In the genomic region with DNA sequence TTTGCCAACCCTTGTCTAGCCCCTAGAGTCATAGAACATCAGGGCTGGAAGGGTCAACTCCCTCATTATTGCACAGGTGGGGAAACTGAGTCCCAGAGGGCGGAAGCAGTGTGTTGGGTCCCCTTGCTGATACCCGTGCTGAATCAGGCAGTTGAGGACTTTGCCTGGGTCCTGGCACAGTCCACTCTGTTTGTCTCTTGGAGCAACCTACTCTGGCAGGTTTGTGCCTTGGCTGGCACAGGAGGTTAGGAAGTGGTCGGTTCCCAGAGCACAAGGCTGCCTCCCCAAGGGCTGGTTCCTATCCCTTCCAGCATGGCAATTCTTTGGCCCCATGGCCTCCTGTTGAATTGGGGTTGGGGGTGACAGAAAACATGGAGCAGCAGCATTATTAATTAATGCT, we compare ENCODE assay signal across 21 cellular contexts.
DNase-seq lines count a peak whose midpoint lies in the region; ATAC-seq, FAIRE-seq and TF ChIP-seq lines count a peak whose summit lies in the region.
"Had no signal": no experiment of that assay in that cellular context is flagged by ENCODE, and none has a peak within 500 bp of the region (broad histone marks: within the 10 kb centered on the region; RNA-seq: fewer than 3 reads in every experiment).

No MANE protein-coding gene starts in this region.

- no peak for TF ChIP-seq EP300 in HepG2 (IDR thresholded peaks at IDR 0.05; ENCODE audit: low read depth in 2 of 2, low read length in 2 of 2)
- no peak for TF ChIP-seq EP300 in HepG2 (CRISPR knock-in tag; IDR thresholded peaks at IDR 0.05; ENCODE audit: borderline replicate concordance)

- no peak overlapping the region for H3K27ac ChIP-seq in right lobe of liver
- H3K27ac ChIP-seq in HepG2 (ENCODE audit: extremely low read length, insufficient read depth, low read length), result no peak overlapping the region
- peak overlapping the region; percentile 45 for H3K27ac ChIP-seq in VCaP
- no peak overlapping the region for H3K27ac ChIP-seq in pancreas
- H3K27ac ChIP-seq: HL-60 had no signal

- H3K27me3 ChIP-seq in right lobe of liver (no peaks in the 10 kb centered on the region), HepG2 (ENCODE audit: control insufficient read depth in 1 of 2, insufficient read depth in 2 of 2, low read length in 2 of 2) (peaks cover 0 to 15% of the 10 kb centered on the region in 2 experiments; a peak in 2 of 5 replicates), pancreas (no peaks in the 10 kb centered on the region)

- TF ChIP-seq POLR2A in right lobe of liver (IDR thresholded peaks at IDR 0.05), result no peak
- TF ChIP-seq POLR2A in HepG2 (IDR thresholded peaks at IDR 0.05; ENCODE audit: insufficient read depth in 1 of 2, low read depth in 2 of 2, low read length in 2 of 2), result no peak

- ATAC-seq in right lobe of liver, result peak; percentile 27 to 82 (median 62)
- ATAC-seq in HepG2, result no peak
- peak; percentile 69 to 90 (median 80) for ATAC-seq in pancreas
- no peak for ATAC-seq in GM21360 (IDR thresholded peaks at IDR 0.05; ENCODE audit: unreplicated experiment)
- ATAC-seq: GM23338 had no signal

- in situ Hi-C loops in HepG2 (cut with HindIII; ENCODE audit: extremely low pct_ligation_motif_present, low pct_unique_long_range_greater_than_20kb), result loop anchor here (5.0 kb wide), 1 partner anchor 251 kb away; no protein-coding TSS in a partner anchor

- FAIRE-seq in HepG2 (lab: Jason Lieb, UNC) (no peak), pancreas (lab: Jason Lieb, UNC) (no peak)
- FAIRE-seq: D721Med, G401.6, GM12891, H54 had no signal

- no TSS peak for BruUV-seq in HepG2 (replicated peaks; lab: Mats Ljungman, UMichigan)

- TF ChIP-seq CTCF in right lobe of liver (IDR thresholded peaks at IDR 0.05), result no peak
- no peak for TF ChIP-seq CTCF in HepG2 (CRISPR knock-in tag; IDR thresholded peaks at IDR 0.05)
- TF ChIP-seq CTCF in VCaP (conservative IDR thresholded peaks at IDR 0.05), result no peak
- TF ChIP-seq CTCF in pancreas (IDR thresholded peaks at IDR 0.05), result no peak

- H3K4me1 ChIP-seq in right lobe of liver, result no peaks in the 10 kb centered on the region
- no peaks in the 10 kb centered on the region for H3K4me1 ChIP-seq in HepG2 (ENCODE audit: insufficient read depth, low read length)
- H3K4me1 ChIP-seq in pancreas, result peaks cover 0 to 8% (median 3%) of the 10 kb centered on the region in 3 donors
- H3K4me1 ChIP-seq: Caco-2 had no signal

- peak in 2 of 3 donors; percentile 41 to 50 for DNase-seq in right lobe of liver
- no peak for DNase-seq in HepG2 (ENCODE audit: low spot score)
- peak in 4 of 6 donors; percentile 34 to 57 (median 42) for DNase-seq in pancreas
- no peak for DNase-seq in NCI-H82 treated with DMSO at 0.1 percent for 48 hours (lab: John Stamatoyannopoulos, UW; ENCODE audit: unreplicated experiment)
- no peak for DNase-seq in activated gamma-delta T cell (lab: John Stamatoyannopoulos, UW)
- DNase-seq in COR-L47 (lab: John Stamatoyannopoulos, UW), result no peak
- DNase-seq: 8988T; C1 segment of cervical spinal cord; Caco-2; CD4-positive, CD25-positive, alpha-beta regulatory T cell; CD8-positive, alpha-beta memory T cell; HCEC 1CT; IMR-90 had no signal

- intact Hi-C loops in right lobe of liver (cut with DNase I), result no loop called here
- intact Hi-C loops in HepG2 (cut with micrococcal nuclease; ENCODE audit: unreplicated experiment), result loop anchor here (5.0 to 10.0 kb wide), 2 partner anchors 139 to 681 kb away; no protein-coding TSS in a partner anchor
- intact Hi-C loops in pancreas (cut with DNase I), result loop anchor here in 1 of 3 donors (10.0 kb wide), 1 partner anchor 91 kb away; no protein-coding TSS in a partner anchor

- H3K9me3 ChIP-seq in right lobe of liver (no peaks in the 10 kb centered on the region), HepG2 (ENCODE audit: low read length) (no peaks in the 10 kb centered on the region), pancreas (no peaks in the 10 kb centered on the region)
- H3K9me3 ChIP-seq: Caco-2 had no signal

- H3K4me3 ChIP-seq in right lobe of liver (no peak overlapping the region), HepG2 (replicated peaks in 1 of 3; ENCODE audit: insufficient read depth in 1 of 3, low read depth in 2 of 3, low read length in 3 of 3) (no peak overlapping the region), pancreas (no peak overlapping the region)
- H3K4me3 ChIP-seq: GM23338 had no signal

- H3K79me2 ChIP-seq in HepG2 (ENCODE audit: insufficient read depth, low read length), result no peaks in the 10 kb centered on the region

- no peak overlapping the region for H2AFZ ChIP-seq in HepG2 (ENCODE audit: low read length)
- H2AFZ ChIP-seq: GM23338 had no signal

- CTCF ChIA-PET in HepG2 (lab: Yijun Ruan, JAX; ENCODE audit: low intra/inter-chr PET ratio, low total read pairs), result interaction anchor here (1.3 kb wide), 1 partner anchor 250 kb away, joined by 4 read pairs; no protein-coding TSS in a partner anchor

- WGBS in right lobe of liver (ENCODE audit: insufficient coverage, low coverage, low lambda C conversion rate, missing lambda C conversion rate), result 40% methylated on average over 1 of the region's 3 CpGs
- WGBS in HepG2 (ENCODE audit: low lambda C conversion rate), result no CpG with 5 or more reads among the region's 3 CpGs
- 44 to 54% methylated on average over 3 of the region's 3 CpGs for WGBS in pancreas, 2 donors

- no peak overlapping the region for H3K9ac ChIP-seq in HepG2 (ENCODE audit: insufficient read depth, low read depth, low read length)

- H3K4me2 ChIP-seq in HepG2 (ENCODE audit: low read depth, low read length), result no peak overlapping the region
- H3K4me2 ChIP-seq: GM23338 had no signal

- H3K36me3 ChIP-seq in right lobe of liver, result no peaks in the 10 kb centered on the region
- no peaks in the 10 kb centered on the region for H3K36me3 ChIP-seq in HepG2 (replicated peaks in 1 of 2; ENCODE audit: control insufficient read depth in 1 of 2, insufficient read depth in 2 of 2, low read length in 2 of 2)
- no peaks in the 10 kb centered on the region for H3K36me3 ChIP-seq in pancreas

- H4K20me1 ChIP-seq in HepG2 (ENCODE audit: insufficient read depth, low read length), result no peaks in the 10 kb centered on the region

- POLR2A ChIA-PET in HepG2 (lab: Yijun Ruan, JAX), result no interaction called here

- TF ChIP-seq RAD21 in HepG2 (CRISPR knock-in tag; IDR thresholded peaks at IDR 0.05), result no peak

TF ChIP-seq in HepG2, 621 proteins besides CTCF, POLR2A, EP300 and RAD21:
- TF ChIP-seq, protein P1, sequence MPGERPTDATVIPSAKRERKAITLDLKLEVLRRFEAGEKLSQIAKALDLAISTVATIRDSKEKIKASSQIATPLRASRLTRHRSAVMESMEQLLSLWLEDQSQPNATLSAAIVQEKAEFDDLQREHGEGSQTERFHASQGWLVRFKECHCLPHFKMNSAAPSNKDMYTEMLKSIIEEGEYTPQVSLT (CRISPR knock-in tag; IDR thresholded peaks at IDR 0.05; ENCODE audit: borderline replicate concordance, low read depth), result no peak
- TF ChIP-seq ZSCAN9 (CRISPR knock-in tag; IDR thresholded peaks at IDR 0.05; ENCODE audit: borderline replicate concordance) (no peak), BRD4 (CRISPR knock-in tag; IDR thresholded peaks at IDR 0.05) (no peak), RFX3 (CRISPR knock-in tag; IDR thresholded peaks at IDR 0.05) (no peak), ZNF224 (CRISPR knock-in tag; IDR thresholded peaks at IDR 0.05) (no peak), TAF1 (CRISPR knock-in tag; IDR thresholded peaks at IDR 0.05) (no peak), ZNF670 (CRISPR knock-in tag; IDR thresholded peaks at IDR 0.05; ENCODE audit: borderline replicate concordance) (no peak), ZNF331 (CRISPR knock-in tag; IDR thresholded peaks at IDR 0.05) (no peak), NFRKB (IDR thresholded peaks at IDR 0.05) (no peak), PCBP1 (IDR thresholded peaks at IDR 0.05; ENCODE audit: borderline replicate concordance, low read depth, low read length) (no peak), MEIS2 (CRISPR knock-in tag; IDR thresholded peaks at IDR 0.05) (no peak), MYNN (CRISPR knock-in tag; IDR thresholded peaks at IDR 0.05; ENCODE audit: low read depth) (no peak)
- TF ChIP-seq, protein P2, sequence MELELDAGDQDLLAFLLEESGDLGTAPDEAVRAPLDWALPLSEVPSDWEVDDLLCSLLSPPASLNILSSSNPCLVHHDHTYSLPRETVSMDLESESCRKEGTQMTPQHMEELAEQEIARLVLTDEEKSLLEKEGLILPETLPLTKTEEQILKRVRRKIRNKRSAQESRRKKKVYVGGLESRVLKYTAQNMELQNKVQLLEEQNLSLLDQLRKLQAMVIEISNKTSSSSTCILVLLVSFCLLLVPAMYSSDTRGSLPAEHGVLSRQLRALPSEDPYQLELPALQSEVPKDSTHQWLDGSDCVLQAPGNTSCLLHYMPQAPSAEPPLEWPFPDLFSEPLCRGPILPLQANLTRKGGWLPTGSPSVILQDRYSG (CRISPR knock-in tag; IDR thresholded peaks at IDR 0.05), result no peak
- TF ChIP-seq, protein P3, sequence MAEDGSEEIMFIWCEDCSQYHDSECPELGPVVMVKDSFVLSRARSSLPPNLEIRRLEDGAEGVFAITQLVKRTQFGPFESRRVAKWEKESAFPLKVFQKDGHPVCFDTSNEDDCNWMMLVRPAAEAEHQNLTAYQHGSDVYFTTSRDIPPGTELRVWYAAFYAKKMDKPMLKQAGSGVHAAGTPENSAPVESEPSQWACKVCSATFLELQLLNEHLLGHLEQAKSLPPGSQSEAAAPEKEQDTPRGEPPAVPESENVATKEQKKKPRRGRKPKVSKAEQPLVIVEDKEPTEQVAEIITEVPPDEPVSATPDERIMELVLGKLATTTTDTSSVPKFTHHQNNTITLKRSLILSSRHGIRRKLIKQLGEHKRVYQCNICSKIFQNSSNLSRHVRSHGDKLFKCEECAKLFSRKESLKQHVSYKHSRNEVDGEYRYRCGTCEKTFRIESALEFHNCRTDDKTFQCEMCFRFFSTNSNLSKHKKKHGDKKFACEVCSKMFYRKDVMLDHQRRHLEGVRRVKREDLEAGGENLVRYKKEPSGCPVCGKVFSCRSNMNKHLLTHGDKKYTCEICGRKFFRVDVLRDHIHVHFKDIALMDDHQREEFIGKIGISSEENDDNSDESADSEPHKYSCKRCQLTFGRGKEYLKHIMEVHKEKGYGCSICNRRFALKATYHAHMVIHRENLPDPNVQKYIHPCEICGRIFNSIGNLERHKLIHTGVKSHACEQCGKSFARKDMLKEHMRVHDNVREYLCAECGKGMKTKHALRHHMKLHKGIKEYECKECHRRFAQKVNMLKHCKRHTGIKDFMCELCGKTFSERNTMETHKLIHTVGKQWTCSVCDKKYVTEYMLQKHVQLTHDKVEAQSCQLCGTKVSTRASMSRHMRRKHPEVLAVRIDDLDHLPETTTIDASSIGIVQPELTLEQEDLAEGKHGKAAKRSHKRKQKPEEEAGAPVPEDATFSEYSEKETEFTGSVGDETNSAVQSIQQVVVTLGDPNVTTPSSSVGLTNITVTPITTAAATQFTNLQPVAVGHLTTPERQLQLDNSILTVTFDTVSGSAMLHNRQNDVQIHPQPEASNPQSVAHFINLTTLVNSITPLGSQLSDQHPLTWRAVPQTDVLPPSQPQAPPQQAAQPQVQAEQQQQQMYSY (CRISPR knock-in tag; IDR thresholded peaks at IDR 0.05), result no peak

Comparison
In these comparisons a context has a peak if more than half of its experiments do, and no peak if none do; other contexts are left out.
1. ATAC-seq: peak in right lobe of liver (4 of 4) and pancreas (4 of 4); none in HepG2 (single experiment) and GM21360 (single experiment).
2. DNase-seq: peak in right lobe of liver (2 of 3) and pancreas (4 of 6); none in HepG2 (single experiment), NCI-H82 treated with DMSO at 0.1 percent for 48 hours (single experiment), activated gamma-delta T cell (single experiment) and COR-L47 (single experiment).